In the genomic region with DNA sequence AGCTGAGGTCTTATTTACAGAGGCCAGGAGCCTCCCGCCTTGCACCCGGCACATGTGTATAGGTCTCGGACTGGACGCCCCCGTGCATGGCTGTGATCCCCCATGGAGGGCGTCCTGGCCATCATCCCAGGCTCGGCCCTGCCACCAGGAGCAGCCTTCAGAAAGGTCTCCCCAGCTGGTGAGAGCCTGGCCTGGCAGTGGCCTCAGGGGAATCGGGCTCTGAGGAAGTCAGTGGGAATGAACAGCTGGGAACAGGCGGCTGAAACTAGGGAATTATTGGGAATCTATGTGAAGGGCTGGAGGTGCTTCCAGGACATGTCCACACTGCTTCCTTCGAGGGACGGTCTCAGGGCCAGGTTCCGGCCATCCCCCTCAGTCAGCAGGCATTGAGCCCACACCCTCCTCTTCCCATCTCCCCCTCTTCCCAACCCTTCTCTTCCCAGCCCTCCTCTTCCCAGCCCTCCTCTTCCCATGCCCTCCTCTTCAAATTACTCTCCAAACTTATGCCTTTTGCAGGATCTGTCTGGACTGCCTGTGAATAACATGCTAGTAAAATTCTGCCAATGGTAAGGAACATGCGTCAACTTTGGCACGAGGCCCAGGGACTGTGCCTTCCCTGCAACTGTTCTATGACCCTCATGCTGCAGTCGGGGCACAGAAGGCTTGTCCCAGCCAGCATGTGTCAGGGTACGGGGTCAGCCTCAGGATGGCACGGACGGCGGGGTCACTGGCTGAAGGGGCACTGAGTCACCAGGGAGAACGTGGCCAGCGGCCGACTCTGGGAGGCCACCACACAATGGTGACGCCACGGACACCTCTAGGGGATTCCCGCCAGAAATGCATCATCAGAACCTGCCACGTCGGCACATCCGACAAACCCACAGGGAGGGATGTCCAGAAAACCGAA, we compare ENCODE assay signal across 10 cellular contexts. TPM values are rescaled to one million over a fixed set of nuclear protein-coding genes. Genes with fewer than 3 reads are reported as not detected.
A peak's percentile ranks its signal among the peaks of the same experiment; 100 is the strongest.
DNase-seq lines count a peak whose midpoint lies in the region; TF ChIP-seq lines count a peak whose summit lies in the region.
"Had no signal": no experiment of that assay in that cellular context is flagged by ENCODE, and none has a peak within 500 bp of the region (broad histone marks: within the 10 kb centered on the region; RNA-seq: fewer than 3 reads in every experiment).

No MANE protein-coding gene starts in this region.

- H3K36me3 ChIP-seq in H7 (replicated peaks; ENCODE audit: control insufficient read depth, insufficient read depth, low read length) (no peaks in the 10 kb centered on the region; the same call in 1 of the 2 replicates), left ventricle myocardium inferior (peaks cover 6% of the 10 kb centered on the region), skeletal muscle satellite cell (ENCODE audit: insufficient read depth, low read length) (peaks cover 72% of the 10 kb centered on the region)

- peaks cover 15% of the 10 kb centered on the region for H3K4me1 ChIP-seq in left ventricle myocardium inferior
- peaks cover 17% of the 10 kb centered on the region for H3K4me1 ChIP-seq in skeletal muscle satellite cell (ENCODE audit: control insufficient read depth, insufficient read depth, low read length)

- H3K27ac Mint-ChIP-seq in activated naive CD8-positive, alpha-beta T cell, result peak overlapping the region; percentile 50

- H3K9me3 Mint-ChIP-seq in activated naive CD8-positive, alpha-beta T cell (ENCODE audit: low read depth), result no peaks in the 10 kb centered on the region
- H3K9me3 Mint-ChIP-seq: IgD-negative memory B cell had no signal

- H3K27ac ChIP-seq in left ventricle myocardium inferior (replicated peaks), result peak overlapping the region; percentile 40

- H3K4me3 ChIP-seq in H7 (ENCODE audit: insufficient read depth, low read depth, low read length) (no peak overlapping the region), left ventricle myocardium inferior (no peak overlapping the region), skeletal muscle satellite cell (ENCODE audit: low read length) (no peak overlapping the region)

- no peak for TF ChIP-seq CTCF in left ventricle myocardium inferior (IDR thresholded peaks at IDR 0.05; ENCODE audit: borderline replicate concordance)

- H3K4me3 Mint-ChIP-seq in activated naive CD8-positive, alpha-beta T cell, result no peak overlapping the region
- H3K4me3 Mint-ChIP-seq: IgD-negative memory B cell had no signal

- no peaks in the 10 kb centered on the region for H3K27me3 Mint-ChIP-seq in activated naive CD8-positive, alpha-beta T cell
- H3K27me3 Mint-ChIP-seq: IgD-negative memory B cell had no signal

- peaks cover 4% of the 10 kb centered on the region for H3K36me3 Mint-ChIP-seq in activated naive CD8-positive, alpha-beta T cell
- H3K36me3 Mint-ChIP-seq: IgD-negative memory B cell had no signal

- DNase-seq in H7 (peak; percentile 59), left ventricle myocardium inferior (peak; percentile 64), NCI-H2107 (lab: John Stamatoyannopoulos, UW) (no peak), NOMO-1 treated with dmso at 0.1 percent for 144 hours (lab: John Stamatoyannopoulos, UW; ENCODE audit: unreplicated experiment) (no peak), MV-4-11 (lab: John Stamatoyannopoulos, UW) (no peak), SIG-M5 treated with dmso at 0.1 percent for 504 hours (lab: John Stamatoyannopoulos, UW; ENCODE audit: unreplicated experiment) (no peak)
- DNase-seq: HCEC 1CT had no signal

- intact Hi-C loops in left ventricle myocardium inferior (cut with micrococcal nuclease), result no loop called here

- H3K9me3 ChIP-seq in left ventricle myocardium inferior (replicated peaks) (no peaks in the 10 kb centered on the region), skeletal muscle satellite cell (replicated peaks; ENCODE audit: low read length) (no peaks in the 10 kb centered on the region)

- H3K9ac ChIP-seq in skeletal muscle satellite cell (ENCODE audit: low read depth, low read length), result peak overlapping the region; percentile 33

- no peaks in the 10 kb centered on the region for H3K27me3 ChIP-seq in H7 (ENCODE audit: control insufficient read depth, insufficient read depth, low read length)
- H3K27me3 ChIP-seq in left ventricle myocardium inferior (ENCODE audit: low read depth), result no peaks in the 10 kb centered on the region
- H3K27me3 ChIP-seq in skeletal muscle satellite cell (ENCODE audit: control insufficient read depth, insufficient read depth, low read length), result no peaks in the 10 kb centered on the region

- H3K4me2 ChIP-seq in skeletal muscle satellite cell (ENCODE audit: low read length), result peak overlapping the region; percentile 11

- no peaks in the 10 kb centered on the region for H3K4me1 Mint-ChIP-seq in activated naive CD8-positive, alpha-beta T cell (ENCODE audit: low read depth)
- H3K4me1 Mint-ChIP-seq: IgD-negative memory B cell had no signal

RNA-seq across cellular contexts. Expression of a gene that starts 24.2 kb away (rescaled TPM):
- not detected in 2 replicates for total RNA-seq in H7 (2014; rRNA removed; shearing (Covaris generic))
- 0.33 TPM for total RNA-seq in left ventricle myocardium inferior
- 0.25 and 0.44 TPM in 2 replicates for total RNA-seq in skeletal muscle satellite cell (2012; rRNA removed)

Comparison
In these comparisons a context has a peak if more than half of its experiments do, and no peak if none do; other contexts are left out.
1. DNase-seq: peak in H7 (single experiment) and left ventricle myocardium inferior (single experiment); none in NCI-H2107 (single experiment), NOMO-1 treated with dmso at 0.1 percent for 144 hours (single experiment), MV-4-11 (single experiment) and SIG-M5 treated with dmso at 0.1 percent for 504 hours (single experiment).